ENCODE assay signal across 20 cellular contexts in genomic region chr1:24939657-24940193, GRCh38. TPM values are rescaled to one million over a fixed set of nuclear protein-coding genes. Genes with fewer than 3 reads are reported as not detected.
"Had no signal": no experiment of that assay in that cellular context is flagged by ENCODE, and none has a peak within 500 bp of the region (broad histone marks: within the 10 kb centered on the region; RNA-seq: fewer than 3 reads in every experiment).

No MANE protein-coding gene starts in this region.

- H3K36me3 Mint-ChIP-seq: WTC11 had no signal

- ATAC-seq: activated CD4-positive, alpha-beta T cell treated with anti-CD3 and anti-CD28 coated beads for 36 hours; gastrocnemius medialis; heart left ventricle; left lung; SK-N-SH treated with all-trans-retinoic acid at 6 μM for 48 hours; T-cell; upper lobe of right lung; WTC11 had no signal

- H3K4me3 Mint-ChIP-seq: activated CD4-positive, alpha-beta memory T cell treated with anti-CD3 and anti-CD28 coated beads, Interleukin-2, amount 10 ng/mL, durations not matched to agents 7 days and 5 days; activated CD4-positive, alpha-beta T cell treated with anti-CD3 and anti-CD28 coated beads for 36 hours; nephron progenitor cell; T-cell; WTC11 had no signal

- H3K27ac Mint-ChIP-seq: activated CD4-positive, alpha-beta memory T cell treated with anti-CD3 and anti-CD28 coated beads, Interleukin-2, amount 10 ng/mL, durations not matched to agents 7 days and 5 days; nephron progenitor cell; progenitor cell of endocrine pancreas; WTC11 had no signal

- H3K27me3 Mint-ChIP-seq: activated CD4-positive, alpha-beta memory T cell treated with anti-CD3 and anti-CD28 coated beads, Interleukin-2, amount 10 ng/mL, durations not matched to agents 7 days and 5 days; activated CD4-positive, alpha-beta T cell treated with anti-CD3 and anti-CD28 coated beads for 36 hours; T-cell had no signal

- H3K9me3 Mint-ChIP-seq: activated CD4-positive, alpha-beta memory T cell treated with anti-CD3 and anti-CD28 coated beads, Interleukin-2, amount 10 ng/mL, durations not matched to agents 7 days and 5 days; T-cell; WTC11 had no signal

- DNase-seq: activated CD4-positive, alpha-beta memory T cell treated with anti-CD3 and anti-CD28 coated beads, Interleukin-2, amount 10 ng/mL, durations not matched to agents 7 days and 5 days; activated CD4-positive, alpha-beta T cell treated with anti-CD3 and anti-CD28 coated beads for 36 hours; activated CD8-positive, alpha-beta memory T cell treated with anti-CD3 and anti-CD28 coated beads, Interleukin-2, amount 50 U/mL, for 48 hours; activated gamma-delta T cell treated with Interleukin-2 at 50 U/mL for 16 hours; aorta; brain microvascular endothelial cell; central memory CD4-positive, alpha-beta T cell; cortex of kidney; gastrocnemius medialis; heart left ventricle; left lung; midbrain; nephron progenitor cell; stimulated activated CD4-positive, alpha-beta T cell treated with anti-CD3 and anti-CD28 coated beads, Interleukin-2, amount 100 ng/mL, for 24 hours; T-cell; upper lobe of right lung had no signal

RNA-seq across cellular contexts. Expression of gene RUNX3, which starts 9.6 kb away (rescaled TPM):
- total RNA-seq: lung microvascular endothelial cell, progenitor cell of endocrine pancreas had no signal
